In the genomic region with DNA sequence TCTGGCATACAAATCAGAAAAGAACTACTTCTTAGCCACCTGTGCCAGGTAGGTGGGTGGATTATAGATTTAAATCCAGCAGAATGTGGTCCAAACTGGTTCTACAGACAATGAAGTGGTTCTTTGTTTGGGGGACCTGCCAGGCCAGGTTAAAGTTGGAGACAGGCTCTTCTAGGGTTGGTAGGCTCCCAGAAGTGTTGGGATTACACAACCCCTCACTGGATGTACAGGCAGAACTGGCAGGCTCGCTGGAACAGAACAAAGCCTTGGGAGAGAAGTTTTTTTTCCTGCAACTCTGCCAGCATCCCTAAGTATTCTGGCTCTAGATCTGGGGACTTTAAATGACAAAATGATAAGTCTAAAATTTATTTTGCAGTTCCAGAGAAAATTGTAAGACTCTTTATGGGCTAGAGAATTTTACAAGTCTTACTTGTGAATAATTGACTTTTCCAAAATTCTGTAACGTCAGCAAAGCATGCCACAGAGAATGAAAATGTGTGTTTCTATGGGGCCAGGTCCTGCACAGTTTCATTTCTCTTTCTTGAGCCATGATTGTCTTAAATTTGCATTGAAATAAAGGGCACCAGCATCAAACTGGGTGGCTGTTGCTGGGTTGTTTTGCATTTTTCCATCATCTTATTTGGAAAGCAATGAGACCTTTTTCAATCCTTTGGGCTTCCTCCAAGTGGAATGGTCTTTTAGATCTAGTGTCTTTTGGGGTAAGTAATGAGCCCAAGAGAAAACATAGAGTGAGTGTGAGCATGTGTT, we compare ENCODE assay signal across 1 cellular context.
TF ChIP-seq lines count a peak whose summit lies in the region.

No MANE protein-coding gene starts in this region.

TF ChIP-seq in WTC11, 78 proteins besides CTCF, POLR2A, EP300 and RAD21 (continued from another document):
- TF ChIP-seq MAX (CRISPR knock-in tag; IDR thresholded peaks at IDR 0.05) (no peak), ZNF263 (CRISPR knock-in tag; IDR thresholded peaks at IDR 0.05; ENCODE audit: low read depth) (no peak)
- TF ChIP-seq, protein P1, sequence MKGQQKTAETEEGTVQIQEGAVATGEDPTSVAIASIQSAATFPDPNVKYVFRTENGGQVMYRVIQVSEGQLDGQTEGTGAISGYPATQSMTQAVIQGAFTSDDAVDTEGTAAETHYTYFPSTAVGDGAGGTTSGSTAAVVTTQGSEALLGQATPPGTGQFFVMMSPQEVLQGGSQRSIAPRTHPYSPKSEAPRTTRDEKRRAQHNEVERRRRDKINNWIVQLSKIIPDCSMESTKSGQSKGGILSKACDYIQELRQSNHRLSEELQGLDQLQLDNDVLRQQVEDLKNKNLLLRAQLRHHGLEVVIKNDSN (CRISPR knock-in tag; IDR thresholded peaks at IDR 0.05), result no peak
- TF ChIP-seq, protein P2, sequence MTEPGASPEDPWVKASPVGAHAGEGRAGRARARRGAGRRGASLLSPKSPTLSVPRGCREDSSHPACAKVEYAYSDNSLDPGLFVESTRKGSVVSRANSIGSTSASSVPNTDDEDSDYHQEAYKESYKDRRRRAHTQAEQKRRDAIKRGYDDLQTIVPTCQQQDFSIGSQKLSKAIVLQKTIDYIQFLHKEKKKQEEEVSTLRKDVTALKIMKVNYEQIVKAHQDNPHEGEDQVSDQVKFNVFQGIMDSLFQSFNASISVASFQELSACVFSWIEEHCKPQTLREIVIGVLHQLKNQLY (CRISPR knock-in tag; IDR thresholded peaks at IDR 0.05), result no peak
- TF ChIP-seq, protein P3, sequence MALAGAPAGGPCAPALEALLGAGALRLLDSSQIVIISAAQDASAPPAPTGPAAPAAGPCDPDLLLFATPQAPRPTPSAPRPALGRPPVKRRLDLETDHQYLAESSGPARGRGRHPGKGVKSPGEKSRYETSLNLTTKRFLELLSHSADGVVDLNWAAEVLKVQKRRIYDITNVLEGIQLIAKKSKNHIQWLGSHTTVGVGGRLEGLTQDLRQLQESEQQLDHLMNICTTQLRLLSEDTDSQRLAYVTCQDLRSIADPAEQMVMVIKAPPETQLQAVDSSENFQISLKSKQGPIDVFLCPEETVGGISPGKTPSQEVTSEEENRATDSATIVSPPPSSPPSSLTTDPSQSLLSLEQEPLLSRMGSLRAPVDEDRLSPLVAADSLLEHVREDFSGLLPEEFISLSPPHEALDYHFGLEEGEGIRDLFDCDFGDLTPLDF (CRISPR knock-in tag; IDR thresholded peaks at IDR 0.05), result no peak
TF ChIP-seq in WTC11: peak in this region for 0.
